ENCODE assay signal across 1 cellular context in genomic region chr17:81074440-81074839, GRCh38.
TF ChIP-seq lines count a peak whose summit lies in the region.

No MANE protein-coding gene starts in this region.

TF ChIP-seq in HepG2, 621 proteins besides CTCF, POLR2A, EP300 and RAD21 (continued from another document):
- TF ChIP-seq RERE (CRISPR knock-in tag; IDR thresholded peaks at IDR 0.05; ENCODE audit: low read depth), result no peak
